ENCODE assay signal across 9 cellular contexts in genomic region chrX:1593286-1594271, GRCh38. TPM values are rescaled to one million over a fixed set of nuclear protein-coding genes. Genes with fewer than 3 reads are reported as not detected.
DNase-seq lines count a peak whose midpoint lies in the region; ATAC-seq and TF ChIP-seq lines count a peak whose summit lies in the region.
"Had no signal": no experiment of that assay in that cellular context is flagged by ENCODE, and none has a peak within 500 bp of the region (broad histone marks: within the 10 kb centered on the region; RNA-seq: fewer than 3 reads in every experiment).

No MANE protein-coding gene starts in this region.

- H3K27me3 Mint-ChIP-seq in chondrocyte (ENCODE audit: low read depth) (no peaks in the 10 kb centered on the region), naive B cell (no peaks in the 10 kb centered on the region)

- TF ChIP-seq CTCF in AG10803 (conservative IDR thresholded peaks at IDR 0.05; ENCODE audit: low read length) (no peak), chondrocyte (IDR thresholded peaks at IDR 0.05) (no peak)

- H3K36me3 Mint-ChIP-seq in chondrocyte (ENCODE audit: low read depth): peaks cover 28% of the 10 kb centered on the region
- H3K36me3 Mint-ChIP-seq in naive B cell: peaks cover 0 to 19% of the 10 kb centered on the region in 2 donors

- H3K4me3 Mint-ChIP-seq in chondrocyte (ENCODE audit: unreplicated experiment) (peak overlapping the region; percentile 93), naive B cell (peak overlapping the region; percentile 89 to 99 (median 94))

- H3K4me1 Mint-ChIP-seq in chondrocyte (ENCODE audit: low read depth): peaks cover 18% of the 10 kb centered on the region
- peaks cover 29 to 42% (median 32%) of the 10 kb centered on the region in 3 donors for H3K4me1 Mint-ChIP-seq in naive B cell

- H3K27ac Mint-ChIP-seq in chondrocyte (ENCODE audit: unreplicated experiment) (peak overlapping the region; percentile 97), naive B cell (peak overlapping the region; percentile 66 to 97 (median 95))

- H3K4me3 ChIP-seq in AG10803 (ENCODE audit: low read length): peak overlapping the region; percentile 88
- peak overlapping the region; percentile 90 for H3K4me3 ChIP-seq in Jurkat, Clone E6-1 (ENCODE audit: low read length)

- DNase-seq in AG10803 (ENCODE audit: low read depth): no peak
- DNase-seq in Jurkat, Clone E6-1 (ENCODE audit: low read depth, low spot score): no peak
- DNase-seq in chondrocyte (ENCODE audit: low spot score): peak; percentile 91
- no peak for DNase-seq in naive B cell
- DNase-seq in NCI-H2107 (lab: John Stamatoyannopoulos, UW): no peak
- DNase-seq in COR-L47 (lab: John Stamatoyannopoulos, UW): no peak
- DNase-seq in GOT3 (lab: John Stamatoyannopoulos, UW): no peak
- DNase-seq in glomerular visceral epithelial cell (ENCODE audit: extremely low spot score): no peak

- H3K9me3 Mint-ChIP-seq in chondrocyte (ENCODE audit: low read depth) (no peaks in the 10 kb centered on the region), naive B cell (no peaks in the 10 kb centered on the region)

- no peak for ATAC-seq in naive B cell (ENCODE audit: low read depth in 2 of 2)

RNA-seq across cellular contexts. Expression of gene AKAP17A, which starts 2.2 kb away (rescaled TPM):
- 21.1 TPM for polyA plus RNA-seq in Jurkat, Clone E6-1 (2012; ENCODE audit: insufficient read depth, insufficient read length)
- 33.2 to 38.0 TPM (median 34.3 TPM) in 3 replicates for total RNA-seq in chondrocyte
- 10 to 100 TPM; 14.2 to 69.9 (median 21.2) TPM for polyA plus RNA-seq in naive B cell (ENCODE audit: low read depth in 6 of 6)

RNA-seq across cellular contexts. Expression of gene ASMT, which starts 21.3 kb away (rescaled TPM):
- not detected for polyA plus RNA-seq in Jurkat, Clone E6-1 (2012; ENCODE audit: insufficient read depth, insufficient read length)
- total RNA-seq in chondrocyte: 0.30 to 0.99 TPM in 2 of 3 replicates, not detected in the other
- polyA plus RNA-seq in naive B cell (ENCODE audit: low read depth in 6 of 6): not detected
- total RNA-seq: LHCN-M2 had no signal

RNA-seq across cellular contexts. Expression of gene P2RY8, which starts 56.6 kb away (rescaled TPM):
- 33.0 TPM for polyA plus RNA-seq in Jurkat, Clone E6-1 (2012; ENCODE audit: insufficient read depth, insufficient read length)
- total RNA-seq in chondrocyte: not detected in 3 replicates
- 100 to 1,000 TPM; 227 to 320 (median 275) TPM for polyA plus RNA-seq in naive B cell (ENCODE audit: low read depth in 6 of 6)
